In genomic region chr10:63197304-63198092, GRCh38 we compare ENCODE assay signal across 13 cellular contexts.
A peak's percentile ranks its signal among the peaks of the same experiment; 100 is the strongest.
DNase-seq lines count a peak whose midpoint lies in the region; ATAC-seq and TF ChIP-seq lines count a peak whose summit lies in the region.
"Had no signal": no experiment of that assay in that cellular context is flagged by ENCODE, and none has a peak within 500 bp of the region (broad histone marks: within the 10 kb centered on the region; RNA-seq: fewer than 3 reads in every experiment).

No MANE protein-coding gene starts in this region.

- in situ Hi-C loops in astrocyte of the spinal cord (cut with HindIII; ENCODE audit: low sequenced_read_pairs), result no loop called here

- H3K4me3 Mint-ChIP-seq in natural killer cell treated with Interleukin-12 subunit alpha and Interleukin-12 subunit beta and Interleukin-15 and Interleukin-18, amount 100 ng/mL, for 72 hours, result no peak overlapping the region

- H3K9me3 ChIP-seq in right cardiac atrium (ENCODE audit: control insufficient read depth, low read length), result no peaks in the 10 kb centered on the region
- H3K9me3 ChIP-seq: BE2C, upper lobe of left lung had no signal

- intact Hi-C loops in Right ventricle myocardium superior (cut with DNase I) (no loop called here), cardiac septum (cut with DNase I) (no loop called here), right cardiac atrium (cut with DNase I) (no loop called here)

- H3K27ac ChIP-seq in right cardiac atrium (ENCODE audit: low read length), result no peak overlapping the region
- H3K27ac ChIP-seq: upper lobe of left lung had no signal

- H3K27me3 Mint-ChIP-seq in natural killer cell treated with Interleukin-12 subunit alpha and Interleukin-12 subunit beta and Interleukin-15 and Interleukin-18, amount 100 ng/mL, for 72 hours, result no peaks in the 10 kb centered on the region

- H3K27me3 ChIP-seq in right cardiac atrium (ENCODE audit: control insufficient read depth, insufficient read depth), result no peaks in the 10 kb centered on the region
- H3K27me3 ChIP-seq: BE2C, upper lobe of left lung had no signal

- 56% methylated on average over 2 of the region's 2 CpGs for WGBS in right cardiac atrium

- no peak overlapping the region for H3K27ac Mint-ChIP-seq in natural killer cell treated with Interleukin-12 subunit alpha and Interleukin-12 subunit beta and Interleukin-15 and Interleukin-18, amount 100 ng/mL, for 72 hours

- ATAC-seq in Right ventricle myocardium superior (ENCODE audit: poor library complexity), result peak; percentile 73
- ATAC-seq in right cardiac atrium, result peak; percentile 75 to 84
- no peak for ATAC-seq in natural killer cell treated with Interleukin-12 subunit alpha and Interleukin-12 subunit beta and Interleukin-15 and Interleukin-18, amount 100 ng/mL, for 72 hours
- ATAC-seq in HG02973 (IDR thresholded peaks at IDR 0.05; ENCODE audit: unreplicated experiment), result no peak

- H3K36me3 Mint-ChIP-seq in natural killer cell treated with Interleukin-12 subunit alpha and Interleukin-12 subunit beta and Interleukin-15 and Interleukin-18, amount 100 ng/mL, for 72 hours, result peaks cover 6% of the 10 kb centered on the region

- TF ChIP-seq CTCF in astrocyte of the spinal cord (IDR thresholded peaks at IDR 0.05; ENCODE audit: low read depth, low read length), result no peak

- no peaks in the 10 kb centered on the region for H3K9me3 Mint-ChIP-seq in natural killer cell treated with Interleukin-12 subunit alpha and Interleukin-12 subunit beta and Interleukin-15 and Interleukin-18, amount 100 ng/mL, for 72 hours

- H3K4me1 Mint-ChIP-seq in natural killer cell treated with Interleukin-12 subunit alpha and Interleukin-12 subunit beta and Interleukin-15 and Interleukin-18, amount 100 ng/mL, for 72 hours (ENCODE audit: low read depth in 2 of 2), result no peaks in the 10 kb centered on the region

- peaks cover 2% of the 10 kb centered on the region for H3K4me1 ChIP-seq in right cardiac atrium (ENCODE audit: control insufficient read depth, insufficient read depth, low read length)
- H3K4me1 ChIP-seq: BE2C had no signal

- no peak for DNase-seq in Right ventricle myocardium superior
- DNase-seq in cardiac septum (ENCODE audit: low spot score), result no peak
- peak; percentile 91 for DNase-seq in astrocyte of the spinal cord (ENCODE audit: low read depth, low spot score)
- DNase-seq in right cardiac atrium, result no peak
- no peak for DNase-seq in DMS 273 treated with DMSO at 0.1 percent for 48 hours (lab: John Stamatoyannopoulos, UW)
- no peak for DNase-seq in natural killer cell treated with Interleukin-12 subunit alpha and Interleukin-12 subunit beta and Interleukin-15 and Interleukin-18, amount 100 ng/mL, for 72 hours (ENCODE audit: low spot score)
- DNase-seq in NCI-H2081 (lab: John Stamatoyannopoulos, UW), result no peak
- DNase-seq: activated CD8-positive, alpha-beta memory T cell treated with anti-CD3 and anti-CD28 coated beads, Interleukin-2, amount 50 U/mL, for 48 hours; BE2C; NCI-H1092 treated with DMSO at 0.1 percent for 48 hours; NCI-H524; upper lobe of left lung had no signal

- H3K4me3 ChIP-seq in astrocyte of the spinal cord (ENCODE audit: low read depth, low read length) (no peak overlapping the region), right cardiac atrium (ENCODE audit: low read length) (no peak overlapping the region)
- H3K4me3 ChIP-seq: upper lobe of left lung had no signal

Comparison
In these comparisons a context has a peak if more than half of its experiments do, and no peak if none do; other contexts are left out.
1. ATAC-seq: peak in Right ventricle myocardium superior (single experiment) and right cardiac atrium (2 of 2); none in natural killer cell treated with Interleukin-12 subunit alpha and Interleukin-12 subunit beta and Interleukin-15 and Interleukin-18, amount 100 ng/mL, for 72 hours (0 of 2) and HG02973 (single experiment).